10 cellular contexts compared by ENCODE assay signal in the genomic region with DNA sequence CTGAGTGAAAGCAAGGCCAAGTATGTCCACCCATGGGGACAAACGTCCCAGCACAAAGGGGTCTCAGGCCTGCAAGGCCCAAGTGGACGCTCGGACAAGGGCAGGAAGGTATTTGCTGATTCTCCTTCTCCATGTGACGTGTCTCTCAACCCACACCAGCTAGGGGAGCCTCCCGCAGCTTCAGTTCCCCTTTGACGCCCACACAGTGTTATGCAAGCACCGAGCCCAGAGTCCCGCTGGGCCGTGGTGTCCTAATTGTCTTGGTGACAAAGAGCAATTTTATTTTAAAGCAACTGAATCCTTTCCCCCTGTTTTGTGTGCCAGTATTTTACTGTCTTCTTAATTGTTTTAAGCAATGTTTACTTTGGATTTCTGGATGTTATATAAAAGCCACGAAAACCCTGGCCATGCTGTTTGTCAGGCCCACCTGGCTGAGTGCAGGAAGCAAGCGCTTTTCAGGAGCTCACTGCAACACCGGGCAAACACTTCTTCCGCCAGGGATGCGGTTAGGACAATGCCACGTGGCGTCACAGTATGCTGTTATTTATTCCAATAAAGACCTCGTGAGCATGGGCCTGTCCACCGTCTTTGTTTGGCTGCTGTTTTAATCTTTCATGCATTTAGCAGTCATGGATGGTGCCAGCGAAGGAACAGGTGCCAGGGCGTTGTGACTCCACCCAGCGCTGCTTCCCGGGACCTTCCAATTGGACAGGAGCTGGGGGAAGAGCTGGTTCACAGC. TPM values are rescaled to one million over a fixed set of nuclear protein-coding genes. Genes with fewer than 3 reads are reported as not detected.
DNase-seq lines count a peak whose midpoint lies in the region; ATAC-seq and TF ChIP-seq lines count a peak whose summit lies in the region.
"Had no signal": no experiment of that assay in that cellular context is flagged by ENCODE, and none has a peak within 500 bp of the region (broad histone marks: within the 10 kb centered on the region; RNA-seq: fewer than 3 reads in every experiment).

No MANE protein-coding gene starts in this region.

- H3K27ac Mint-ChIP-seq in stimulated activated naive CD8-positive, alpha-beta T cell treated with anti-CD3 and anti-CD28 coated beads, Interleukin-15, amount 100 ng/mL, for 72 hours, result no peak overlapping the region
- no peak overlapping the region for H3K27ac Mint-ChIP-seq in activated T-helper 1 cell treated with anti-CD3 and anti-CD28 coated beads, Interleukin-12 subunit alpha, Interleukin-12 subunit beta, Interleukin-2, Interleukin-4 antibody, amounts not matched to agents 30 ng/mL and 10 ng/mL and 1 ng/mL, durations not matched to agents 14 hours and 24 hours and 36 hours

- H3K9me3 ChIP-seq in psoas muscle, result no peaks in the 10 kb centered on the region

- WGBS in psoas muscle, 3 donors, result 50 to 59% (median 58%) methylated on average over 22 of the region's 22 CpGs

- DNase-seq in stimulated activated naive CD8-positive, alpha-beta T cell treated with anti-CD3 and anti-CD28 coated beads, Interleukin-15, Interleukin-2, amounts not matched to agents 100 U/mL and 50 U/mL, for 24 hours, result peak; percentile 29
- no peak for DNase-seq in stimulated activated naive CD8-positive, alpha-beta T cell treated with anti-CD3 and anti-CD28 coated beads, Interleukin-15, amount 100 ng/mL, for 72 hours
- DNase-seq in NCI-H2081 treated with DMSO at 0.1 percent for 48 hours (lab: John Stamatoyannopoulos, UW) (peak; percentile 17), psoas muscle (peak; percentile 64 to 79), kidney tubule cell (ENCODE audit: low spot score) (no peak)
- DNase-seq in activated T-helper 1 cell treated with anti-CD3 and anti-CD28 coated beads, Interleukin-12 subunit alpha, Interleukin-12 subunit beta, Interleukin-2, Interleukin-4 antibody, amounts not matched to agents 30 ng/mL and 10 ng/mL and 1 ng/mL, durations not matched to agents 14 hours and 24 hours and 36 hours (ENCODE audit: low spot score), result no peak

- H3K4me1 ChIP-seq in psoas muscle, result peaks cover 3% of the 10 kb centered on the region

- no peaks in the 10 kb centered on the region for H3K36me3 Mint-ChIP-seq in activated T-helper 1 cell treated with anti-CD3 and anti-CD28 coated beads, Interleukin-12 subunit alpha, Interleukin-12 subunit beta, Interleukin-2, Interleukin-4 antibody, amounts not matched to agents 30 ng/mL and 10 ng/mL and 1 ng/mL, durations not matched to agents 14 hours and 24 hours and 36 hours (ENCODE audit: low read depth)

- peaks cover 0 to 29% of the 10 kb centered on the region in 2 donors for H3K36me3 ChIP-seq in psoas muscle (ENCODE audit: insufficient read depth in 1 of 2, low read depth in 1 of 2)

- peak overlapping the region; percentile 49 for H3K27ac ChIP-seq in psoas muscle
- H3K27ac ChIP-seq: C4-2B had no signal

- TF ChIP-seq CTCF in psoas muscle (IDR thresholded peaks at IDR 0.05), result no peak

- no peaks in the 10 kb centered on the region for H3K27me3 ChIP-seq in psoas muscle (ENCODE audit: insufficient read depth in 3 of 3, low read length in 2 of 3)

- H3K4me1 Mint-ChIP-seq in stimulated activated naive CD8-positive, alpha-beta T cell treated with anti-CD3 and anti-CD28 coated beads, Interleukin-15, amount 100 ng/mL, for 72 hours, result peaks cover 13% of the 10 kb centered on the region
- H3K4me1 Mint-ChIP-seq in activated T-helper 1 cell treated with anti-CD3 and anti-CD28 coated beads, Interleukin-12 subunit alpha, Interleukin-12 subunit beta, Interleukin-2, Interleukin-4 antibody, amounts not matched to agents 30 ng/mL and 10 ng/mL and 1 ng/mL, durations not matched to agents 14 hours and 24 hours and 36 hours (ENCODE audit: low read depth), result no peaks in the 10 kb centered on the region

- no peak overlapping the region for H3K4me3 ChIP-seq in psoas muscle

- ATAC-seq in stimulated activated naive CD8-positive, alpha-beta T cell treated with anti-CD3 and anti-CD28 coated beads, Interleukin-15, Interleukin-2, amounts not matched to agents 100 U/mL and 50 U/mL, for 24 hours, result peak; percentile 48
- no peak for ATAC-seq in stimulated activated naive CD8-positive, alpha-beta T cell treated with anti-CD3 and anti-CD28 coated beads, Interleukin-15, amount 100 ng/mL, for 72 hours
- ATAC-seq in esophagus mucosa (peak; percentile 35), psoas muscle (peak; percentile 59 to 88 (median 74)), GM21576 (IDR thresholded peaks at IDR 0.05; ENCODE audit: unreplicated experiment) (no peak)
- ATAC-seq: Panc1 had no signal

- H3K27me3 Mint-ChIP-seq in stimulated activated naive CD8-positive, alpha-beta T cell treated with anti-CD3 and anti-CD28 coated beads, Interleukin-15, amount 100 ng/mL, for 72 hours, result no peaks in the 10 kb centered on the region
- H3K27me3 Mint-ChIP-seq in activated T-helper 1 cell treated with anti-CD3 and anti-CD28 coated beads, Interleukin-12 subunit alpha, Interleukin-12 subunit beta, Interleukin-2, Interleukin-4 antibody, amounts not matched to agents 30 ng/mL and 10 ng/mL and 1 ng/mL, durations not matched to agents 14 hours and 24 hours and 36 hours (ENCODE audit: insufficient read depth), result peaks cover 5% of the 10 kb centered on the region

- H3K9me3 Mint-ChIP-seq in stimulated activated naive CD8-positive, alpha-beta T cell treated with anti-CD3 and anti-CD28 coated beads, Interleukin-15, amount 100 ng/mL, for 72 hours, result no peaks in the 10 kb centered on the region
- no peaks in the 10 kb centered on the region for H3K9me3 Mint-ChIP-seq in activated T-helper 1 cell treated with anti-CD3 and anti-CD28 coated beads, Interleukin-12 subunit alpha, Interleukin-12 subunit beta, Interleukin-2, Interleukin-4 antibody, amounts not matched to agents 30 ng/mL and 10 ng/mL and 1 ng/mL, durations not matched to agents 14 hours and 24 hours and 36 hours

- no peak overlapping the region for H3K4me3 Mint-ChIP-seq in stimulated activated naive CD8-positive, alpha-beta T cell treated with anti-CD3 and anti-CD28 coated beads, Interleukin-15, amount 100 ng/mL, for 72 hours
- H3K4me3 Mint-ChIP-seq in activated T-helper 1 cell treated with anti-CD3 and anti-CD28 coated beads, Interleukin-12 subunit alpha, Interleukin-12 subunit beta, Interleukin-2, Interleukin-4 antibody, amounts not matched to agents 30 ng/mL and 10 ng/mL and 1 ng/mL, durations not matched to agents 14 hours and 24 hours and 36 hours, result no peak overlapping the region

- intact Hi-C loops in psoas muscle (cut with DNase I), result no loop called here
- intact Hi-C loops in activated T-helper 1 cell treated with anti-CD3 and anti-CD28 coated beads, Interleukin-12 subunit alpha, Interleukin-12 subunit beta, Interleukin-2, Interleukin-4 antibody, amounts not matched to agents 30 ng/mL and 10 ng/mL and 1 ng/mL, durations not matched to agents 14 hours and 24 hours and 36 hours (cut with micrococcal nuclease), result no loop called here

RNA-seq across cellular contexts. Expression of a gene that starts 8.2 kb away (rescaled TPM):
- total RNA-seq in esophagus mucosa (2.1 TPM), psoas muscle (1 to 10 TPM; 1.4 to 3.2 (median 2.8) TPM)
- 1 to 10 TPM in 1 of 3 donors, under 1 TPM in 2; 0.77 to 1.5 (median 0.95) TPM for polyA plus RNA-seq in psoas muscle
- total RNA-seq in activated T-helper 1 cell treated with anti-CD3 and anti-CD28 coated beads, Interleukin-12 subunit alpha, Interleukin-12 subunit beta, Interleukin-2, Interleukin-4 antibody, amounts not matched to agents 30 ng/mL and 10 ng/mL and 1 ng/mL, durations not matched to agents 14 hours and 24 hours and 36 hours, result 50.6 and 52.8 TPM in 2 replicates

Comparison
In these comparisons a context has a peak if more than half of its experiments do, and no peak if none do; other contexts are left out.
1. ATAC-seq: peak in stimulated activated naive CD8-positive, alpha-beta T cell treated with anti-CD3 and anti-CD28 coated beads, Interleukin-15, Interleukin-2, amounts not matched to agents 100 U/mL and 50 U/mL, for 24 hours (single experiment), esophagus mucosa (single experiment) and psoas muscle (4 of 4); none in stimulated activated naive CD8-positive, alpha-beta T cell treated with anti-CD3 and anti-CD28 coated beads, Interleukin-15, amount 100 ng/mL, for 72 hours (single experiment) and GM21576 (single experiment).
2. DNase-seq: peak in stimulated activated naive CD8-positive, alpha-beta T cell treated with anti-CD3 and anti-CD28 coated beads, Interleukin-15, Interleukin-2, amounts not matched to agents 100 U/mL and 50 U/mL, for 24 hours (single experiment), NCI-H2081 treated with DMSO at 0.1 percent for 48 hours (single experiment) and psoas muscle (2 of 2); none in stimulated activated naive CD8-positive, alpha-beta T cell treated with anti-CD3 and anti-CD28 coated beads, Interleukin-15, amount 100 ng/mL, for 72 hours (0 of 2), kidney tubule cell (single experiment) and activated T-helper 1 cell treated with anti-CD3 and anti-CD28 coated beads, Interleukin-12 subunit alpha, Interleukin-12 subunit beta, Interleukin-2, Interleukin-4 antibody, amounts not matched to agents 30 ng/mL and 10 ng/mL and 1 ng/mL, durations not matched to agents 14 hours and 24 hours and 36 hours (single experiment).
3. RNA of a gene that starts 8.2 kb away (total RNA-seq): 50.6 to 52.8 TPM in activated T-helper 1 cell treated with anti-CD3 and anti-CD28 coated beads, Interleukin-12 subunit alpha, Interleukin-12 subunit beta, Interleukin-2, Interleukin-4 antibody, amounts not matched to agents 30 ng/mL and 10 ng/mL and 1 ng/mL, durations not matched to agents 14 hours and 24 hours and 36 hours; 1.4 to 3.2 TPM in psoas muscle and 2.1 TPM in esophagus mucosa (single experiment); every median in the first group is over 10 times any median in the second.